17 cellular contexts compared by ENCODE assay signal in the genomic region with DNA sequence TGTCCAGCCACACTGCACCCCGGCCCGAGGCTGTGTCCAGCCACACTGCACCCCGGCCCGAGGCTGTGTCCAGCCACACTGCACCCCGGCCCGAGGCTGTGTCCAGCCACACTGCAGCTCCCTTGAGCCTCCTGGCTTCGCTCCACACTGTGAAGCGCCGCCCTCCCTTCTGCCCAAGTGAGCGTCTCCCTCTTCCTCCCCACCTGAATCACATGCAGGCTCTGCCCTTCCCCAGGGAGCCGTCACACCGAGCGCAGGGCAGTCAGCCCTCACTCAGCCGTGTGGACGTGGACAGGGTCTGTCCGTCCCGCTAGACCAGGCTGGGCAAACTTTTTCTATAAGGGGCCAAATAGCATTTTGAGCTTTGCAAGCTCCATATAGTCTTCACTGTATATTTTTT. TPM values are rescaled to one million over a fixed set of nuclear protein-coding genes. Genes with fewer than 3 reads are reported as not detected.
"Had no signal": no experiment of that assay in that cellular context is flagged by ENCODE, and none has a peak within 500 bp of the region (broad histone marks: within the 10 kb centered on the region; RNA-seq: fewer than 3 reads in every experiment).

No MANE protein-coding gene starts in this region.

- H3K4me1 Mint-ChIP-seq: activated T-helper 17 cell treated with anti-CD3 and anti-CD28 coated beads, Interleukin-2, amount 50 U/mL, for 72 hours; natural killer cell had no signal

- H3K27me3 Mint-ChIP-seq: activated naive CD8-positive, alpha-beta T cell; brain; stimulated activated naive CD8-positive, alpha-beta T cell treated with anti-CD3 and anti-CD28 coated beads, Interleukin-15, Interleukin-2, amounts not matched to agents 100 ng/mL and 50 ng/mL, for 24 hours had no signal

- H3K4me1 ChIP-seq: psoas muscle, testis had no signal

- H3K27me3 ChIP-seq: testis had no signal

- DNase-seq: activated CD4-positive, alpha-beta T cell treated with anti-CD3 and anti-CD28 coated beads, Interleukin-2, amount 50 U/mL, for 1 hour; activated T-cell treated with anti-CD3 and anti-CD28 coated beads for 4 hours; amygdala; dermis blood vessel endothelial cell; hippocampal formation; natural killer cell; occipital lobe; psoas muscle; stimulated activated CD4-positive, alpha-beta T cell treated with anti-CD3 and anti-CD28 coated beads, Interleukin-4, amount 100 ng/mL, for 1 hour; stimulated activated CD8-positive, alpha-beta memory T cell treated with anti-CD3 and anti-CD28 coated beads, Interleukin-4, amount 100 ng/mL, for 48 hours; testis had no signal

- H3K4me3 Mint-ChIP-seq: activated naive CD8-positive, alpha-beta T cell; activated T-helper 17 cell treated with anti-CD3 and anti-CD28 coated beads, Interleukin-2, amount 50 U/mL, for 72 hours; brain; natural killer cell; stimulated activated naive CD8-positive, alpha-beta T cell treated with anti-CD3 and anti-CD28 coated beads, Interleukin-15, Interleukin-2, amounts not matched to agents 100 ng/mL and 50 ng/mL, for 24 hours; T-helper 1 cell treated with Interleukin-12 subunit alpha and Interleukin-12 subunit beta and Interleukin-4 antibody, amounts not matched to agents 30 μg/mL and 1 μg/mL, for 36 hours had no signal

- H3K9me3 Mint-ChIP-seq: activated T-helper 17 cell treated with anti-CD3 and anti-CD28 coated beads, Interleukin-2, amount 50 U/mL, for 72 hours; brain; natural killer cell; stimulated activated naive CD8-positive, alpha-beta T cell treated with anti-CD3 and anti-CD28 coated beads, Interleukin-15, Interleukin-2, amounts not matched to agents 100 ng/mL and 50 ng/mL, for 24 hours; T-helper 1 cell treated with Interleukin-12 subunit alpha and Interleukin-12 subunit beta and Interleukin-4 antibody, amounts not matched to agents 30 μg/mL and 1 μg/mL, for 36 hours had no signal

- H3K4me3 ChIP-seq: psoas muscle, testis had no signal

- ATAC-seq: activated T-helper 17 cell treated with anti-CD3 and anti-CD28 coated beads, Interleukin-2, amount 50 U/mL, for 72 hours; natural killer cell; psoas muscle had no signal

- FAIRE-seq: urothelium cell line had no signal

- H3K36me3 Mint-ChIP-seq: activated naive CD8-positive, alpha-beta T cell; brain; natural killer cell had no signal

- H3K27ac Mint-ChIP-seq: activated naive CD8-positive, alpha-beta T cell; activated T-helper 17 cell treated with anti-CD3 and anti-CD28 coated beads, Interleukin-2, amount 50 U/mL, for 72 hours; brain; natural killer cell; stimulated activated naive CD8-positive, alpha-beta T cell treated with anti-CD3 and anti-CD28 coated beads, Interleukin-15, Interleukin-2, amounts not matched to agents 100 ng/mL and 50 ng/mL, for 24 hours; T-helper 1 cell treated with Interleukin-12 subunit alpha and Interleukin-12 subunit beta and Interleukin-4 antibody, amounts not matched to agents 30 μg/mL and 1 μg/mL, for 36 hours had no signal

- H3K9me3 ChIP-seq: psoas muscle, testis had no signal

- H3K27ac ChIP-seq: psoas muscle, testis had no signal

RNA-seq across cellular contexts. Expression of a gene that starts 27.6 kb away (rescaled TPM):
- total RNA-seq: activated T-helper 17 cell treated with anti-CD3 and anti-CD28 coated beads, Interleukin-2, amount 50 U/mL, for 72 hours had no signal
